1 cellular context compared by ENCODE assay signal in genomic region chr16:3458278-3458851, GRCh38.
TF ChIP-seq lines count a peak whose summit lies in the region.

No MANE protein-coding gene starts in this region.

TF ChIP-seq in HepG2, 621 proteins besides CTCF, POLR2A, EP300 and RAD21 (continued from another document and continues in another):
- TF ChIP-seq MLXIP (CRISPR knock-in tag; IDR thresholded peaks at IDR 0.05; ENCODE audit: borderline replicate concordance), result 0 out of 2 replicates have a peak, but pooled peaks have one; percentile 17
- TF ChIP-seq SIX1 (CRISPR knock-in tag; IDR thresholded peaks at IDR 0.05; ENCODE audit: borderline replicate concordance), result no peak
- TF ChIP-seq ZNF446 (CRISPR knock-in tag; IDR thresholded peaks at IDR 0.05), result peak; percentile 14; the same call in 1 of the 2 replicates
- no peak for TF ChIP-seq GZF1 (CRISPR knock-in tag; IDR thresholded peaks at IDR 0.05)
- no peak for TF ChIP-seq TARDBP (CRISPR knock-in tag; IDR thresholded peaks at IDR 0.05)
- no peak for TF ChIP-seq NCOA5 (CRISPR knock-in tag; IDR thresholded peaks at IDR 0.05)
- TF ChIP-seq RBAK (CRISPR knock-in tag; IDR thresholded peaks at IDR 0.05), result no peak
- no peak for TF ChIP-seq KLF6 (CRISPR knock-in tag; IDR thresholded peaks at IDR 0.05)
- no peak for TF ChIP-seq ZNF770 (CRISPR knock-in tag; IDR thresholded peaks at IDR 0.05)
- TF ChIP-seq SOX6 (IDR thresholded peaks at IDR 0.05), result no peak
- 0 out of 2 replicates have a peak, but pooled peaks have one; percentile 2 for TF ChIP-seq SOX6 (CRISPR knock-in tag; IDR thresholded peaks at IDR 0.05)
- peak; percentile 89 for TF ChIP-seq MAFF (IDR thresholded peaks at IDR 0.05; ENCODE audit: low read depth, low read length)
- no peak for TF ChIP-seq ZNF776 (CRISPR knock-in tag; IDR thresholded peaks at IDR 0.05)
- TF ChIP-seq HNF4G (IDR thresholded peaks at IDR 0.05; ENCODE audit: borderline replicate concordance, low read depth, low read length), result no peak
- TF ChIP-seq HNF4G (CRISPR knock-in tag; IDR thresholded peaks at IDR 0.05; ENCODE audit: borderline replicate concordance, low read depth), result no peak
- TF ChIP-seq AKAP8 (CRISPR knock-in tag; IDR thresholded peaks at IDR 0.05), result 0 out of 2 replicates have a peak, but pooled peaks have one; percentile 9
- TF ChIP-seq ZNF207 (IDR thresholded peaks at IDR 0.05; ENCODE audit: borderline replicate concordance), result no peak
- no peak for TF ChIP-seq MAZ (IDR thresholded peaks at IDR 0.05; ENCODE audit: borderline replicate concordance, low read depth, low read length)
- peak; percentile 1; the same call in 1 of the 2 replicates for TF ChIP-seq MAZ (CRISPR knock-in tag; IDR thresholded peaks at IDR 0.05; ENCODE audit: low read depth)
- TF ChIP-seq ZNF138 (CRISPR knock-in tag; IDR thresholded peaks at IDR 0.05; ENCODE audit: low read depth), result peak; percentile 51; the same call in 1 of the 2 replicates
- TF ChIP-seq ZNF607 (CRISPR knock-in tag; IDR thresholded peaks at IDR 0.05; ENCODE audit: borderline replicate concordance), result 0 out of 2 replicates have a peak, but pooled peaks have one; percentile 14
- no peak for TF ChIP-seq ZNF768 (CRISPR knock-in tag; IDR thresholded peaks at IDR 0.05)
- TF ChIP-seq ZNF18 (CRISPR knock-in tag; IDR thresholded peaks at IDR 0.05; ENCODE audit: insufficient replicate concordance), result no peak
- no peak for TF ChIP-seq MXI1 (IDR thresholded peaks at IDR 0.05; ENCODE audit: borderline replicate concordance, low read depth, low read length)
- TF ChIP-seq AGO1 (IDR thresholded peaks at IDR 0.05; ENCODE audit: low read depth, low read length, poor library complexity, severe bottlenecking), result peak; percentile 14
- peak; percentile 42; the same call in 1 of the 2 replicates for TF ChIP-seq ZNF83 (CRISPR knock-in tag; IDR thresholded peaks at IDR 0.05; ENCODE audit: borderline replicate concordance)
- TF ChIP-seq GABPB1 (CRISPR knock-in tag; IDR thresholded peaks at IDR 0.05), result no peak
- TF ChIP-seq CHD4 (IDR thresholded peaks at IDR 0.05; ENCODE audit: borderline replicate concordance, low read length), result no peak
- TF ChIP-seq ZNF660 (CRISPR knock-in tag; IDR thresholded peaks at IDR 0.05; ENCODE audit: borderline replicate concordance, low read depth), result no peak
- TF ChIP-seq KLF13 (CRISPR knock-in tag; IDR thresholded peaks at IDR 0.05), result no peak
- no peak for TF ChIP-seq ZZZ3 (CRISPR knock-in tag; IDR thresholded peaks at IDR 0.05; ENCODE audit: borderline replicate concordance)
- no peak for TF ChIP-seq ZNF567 (CRISPR knock-in tag; IDR thresholded peaks at IDR 0.05; ENCODE audit: borderline replicate concordance)
- TF ChIP-seq ZBTB42 (CRISPR knock-in tag; IDR thresholded peaks at IDR 0.05), result no peak
- no peak for TF ChIP-seq ZMYM3 (CRISPR knock-in tag; IDR thresholded peaks at IDR 0.05)
- peak; percentile 26; the same call in 1 of the 2 replicates for TF ChIP-seq SIN3A (IDR thresholded peaks at IDR 0.05; ENCODE audit: borderline replicate concordance, low read depth, low read length)
- TF ChIP-seq NFE2 (CRISPR knock-in tag; IDR thresholded peaks at IDR 0.05), result no peak
- TF ChIP-seq ZBTB40 (IDR thresholded peaks at IDR 0.05), result no peak
- no peak for TF ChIP-seq ZBTB40 (CRISPR knock-in tag; IDR thresholded peaks at IDR 0.05)
- no peak for TF ChIP-seq CREM (IDR thresholded peaks at IDR 0.05)
- TF ChIP-seq CREM (CRISPR knock-in tag; IDR thresholded peaks at IDR 0.05), result no peak
- no peak for TF ChIP-seq USF2 (IDR thresholded peaks at IDR 0.05; ENCODE audit: low read depth, low read length)
- TF ChIP-seq USF2 (CRISPR knock-in tag; IDR thresholded peaks at IDR 0.05; ENCODE audit: borderline replicate concordance), result no peak
